ENCODE assay signal across 20 cellular contexts in the genomic region with DNA sequence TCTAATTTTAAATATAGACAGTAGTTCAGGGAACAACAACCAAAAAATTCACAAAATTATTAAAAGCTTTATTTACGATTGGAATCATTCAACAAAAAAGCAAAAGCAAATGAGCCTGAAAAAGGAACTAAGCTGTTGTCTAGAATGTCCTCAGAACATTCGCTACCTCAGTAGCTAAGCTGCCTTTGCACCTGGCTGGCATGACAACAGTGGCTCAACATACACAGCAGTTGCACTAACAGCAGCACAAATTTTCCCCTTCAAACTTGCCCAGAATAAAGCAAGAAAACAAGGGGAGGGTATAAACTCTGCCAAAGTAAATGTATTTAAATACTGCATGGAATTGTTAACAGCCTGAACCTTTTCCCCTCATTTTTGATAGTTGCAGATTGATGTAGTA.
"Had no signal": no experiment of that assay in that cellular context is flagged by ENCODE, and none has a peak within 500 bp of the region (broad histone marks: within the 10 kb centered on the region; RNA-seq: fewer than 3 reads in every experiment).

No MANE protein-coding gene starts in this region.

- H3K9me3 ChIP-seq: esophagus squamous epithelium, lower lobe of right lung, tibial artery had no signal

- H3K27ac Mint-ChIP-seq: activated CD4-positive, alpha-beta T cell treated with anti-CD3 and anti-CD28 coated beads, Interleukin-2, amount 10 ng/mL, durations not matched to agents 7 days and 5 days; activated T-helper 1 cell treated with anti-CD3 and anti-CD28 coated beads, Interleukin-12 subunit alpha, Interleukin-12 subunit beta, Interleukin-2, Interleukin-4 antibody, amounts not matched to agents 30 ng/mL and 10 ng/mL and 1 ng/mL, durations not matched to agents 14 hours and 24 hours and 36 hours; dendritic cell treated with granulocyte-macrophage colony-stimulating factor and Interleukin-4, amounts not matched to agents 40 ng/mL and 50 ng/mL, for 4 days had no signal

- FAIRE-seq: urothelium cell line had no signal

- H3K9me3 Mint-ChIP-seq: activated CD4-positive, alpha-beta T cell treated with anti-CD3 and anti-CD28 coated beads, Interleukin-2, amount 10 ng/mL, durations not matched to agents 7 days and 5 days; activated naive CD8-positive, alpha-beta T cell treated with anti-CD3 and anti-CD28 coated beads for 36 hours; activated T-helper 1 cell treated with anti-CD3 and anti-CD28 coated beads, Interleukin-12 subunit alpha, Interleukin-12 subunit beta, Interleukin-2, Interleukin-4 antibody, amounts not matched to agents 30 ng/mL and 10 ng/mL and 1 ng/mL, durations not matched to agents 14 hours and 24 hours and 36 hours; dendritic cell treated with granulocyte-macrophage colony-stimulating factor and Interleukin-4, amounts not matched to agents 40 ng/mL and 50 ng/mL, for 4 days; nephron had no signal

- H3K27ac ChIP-seq: cardiac muscle cell, esophagus squamous epithelium, lower lobe of right lung, tibial artery had no signal

- H3K4me3 Mint-ChIP-seq: activated CD4-positive, alpha-beta T cell treated with anti-CD3 and anti-CD28 coated beads, Interleukin-2, amount 10 ng/mL, durations not matched to agents 7 days and 5 days; activated naive CD8-positive, alpha-beta T cell treated with anti-CD3 and anti-CD28 coated beads for 36 hours; activated T-helper 1 cell treated with anti-CD3 and anti-CD28 coated beads, Interleukin-12 subunit alpha, Interleukin-12 subunit beta, Interleukin-2, Interleukin-4 antibody, amounts not matched to agents 30 ng/mL and 10 ng/mL and 1 ng/mL, durations not matched to agents 14 hours and 24 hours and 36 hours; dendritic cell treated with granulocyte-macrophage colony-stimulating factor and Interleukin-4, amounts not matched to agents 40 ng/mL and 50 ng/mL, for 4 days; nephron had no signal

- H3K27me3 ChIP-seq: cardiac muscle cell, esophagus squamous epithelium, tibial artery had no signal

- H3K27me3 Mint-ChIP-seq: activated CD4-positive, alpha-beta T cell treated with anti-CD3 and anti-CD28 coated beads, Interleukin-2, amount 10 ng/mL, durations not matched to agents 7 days and 5 days; activated naive CD8-positive, alpha-beta T cell treated with anti-CD3 and anti-CD28 coated beads for 36 hours; dendritic cell treated with granulocyte-macrophage colony-stimulating factor and Interleukin-4, amounts not matched to agents 40 ng/mL and 50 ng/mL, for 4 days had no signal

- DNase-seq: activated CD4-positive, alpha-beta T cell treated with anti-CD3 and anti-CD28 coated beads, Interleukin-2, amount 10 ng/mL, durations not matched to agents 7 days and 5 days; activated CD8-positive, alpha-beta memory T cell treated with anti-CD3 and anti-CD28 coated beads for 24 hours; activated gamma-delta T cell treated with Interleukin-2 at 50 U/mL for 16 hours; activated naive CD8-positive, alpha-beta T cell treated with anti-CD3 and anti-CD28 coated beads for 36 hours; amniotic stem cell; effector CD8-positive, alpha-beta T cell; esophagus squamous epithelium; lower lobe of right lung; stimulated activated CD4-positive, alpha-beta T cell treated with anti-CD3 and anti-CD28 coated beads, Interleukin-12 subunit alpha, Interleukin-12 subunit beta, amount 100 ng/mL, for 4 hours; stimulated activated CD4-positive, alpha-beta T cell treated with anti-CD3 and anti-CD28 coated beads, Interleukin-1b, Interleukin-23, amount 100 ng/mL, for 48 hours; stimulated activated CD8-positive, alpha-beta memory T cell treated with anti-CD3 and anti-CD28 coated beads, Interleukin-4, amount 100 ng/mL, for 48 hours; stimulated activated naive CD4-positive, alpha-beta T cell; substantia nigra; tibial artery had no signal

- H3K4me3 ChIP-seq: cardiac muscle cell, esophagus squamous epithelium, lower lobe of right lung, tibial artery had no signal

- ATAC-seq: activated CD4-positive, CD25-positive, alpha-beta regulatory T cell treated with anti-CD3 and anti-CD28 coated beads, Interleukin-2, amount 50 U/mL, for 24 hours; lower lobe of right lung had no signal
